22 cellular contexts compared by ENCODE assay signal in the genomic region with DNA sequence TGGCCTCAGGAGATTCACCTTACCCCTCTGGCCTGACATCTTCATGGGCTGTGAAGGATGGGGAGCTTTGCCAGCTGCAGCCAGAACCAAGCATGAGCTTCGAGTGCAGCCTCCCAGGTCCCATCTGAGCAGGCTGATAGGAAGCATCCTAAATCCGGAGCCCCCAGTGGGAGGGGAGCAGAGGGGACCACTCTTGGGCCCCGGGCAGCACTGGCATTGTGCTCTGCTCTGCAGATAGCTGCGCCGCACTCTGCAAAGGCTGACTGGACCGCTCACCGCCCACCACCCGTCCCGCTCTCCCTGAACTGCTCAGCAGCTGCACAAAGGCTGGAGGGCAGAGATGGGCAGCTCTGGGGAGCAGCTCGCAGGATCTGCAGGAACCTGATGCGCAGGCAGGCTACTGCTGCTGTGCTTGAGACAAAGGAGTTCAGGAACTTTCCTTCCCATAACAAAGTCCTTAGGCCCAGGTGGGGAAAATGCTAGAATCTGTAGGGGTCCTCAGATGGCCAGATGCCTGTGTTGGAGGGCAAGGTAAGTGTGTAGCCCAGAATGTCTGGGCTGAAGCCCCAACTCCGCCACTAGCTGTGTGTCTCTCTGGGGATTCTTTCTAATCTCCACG. TPM values are rescaled to one million over a fixed set of nuclear protein-coding genes. Genes with fewer than 3 reads are reported as not detected.
"Had no signal": no experiment of that assay in that cellular context is flagged by ENCODE, and none has a peak within 500 bp of the region (broad histone marks: within the 10 kb centered on the region; RNA-seq: fewer than 3 reads in every experiment).

No MANE protein-coding gene starts in this region.

- H3K27me3 ChIP-seq: body of pancreas, cardiac muscle cell, esophagus squamous epithelium, gastrocnemius medialis, upper lobe of left lung had no signal

- H3K4me1 Mint-ChIP-seq: activated CD4-positive, alpha-beta T cell treated with anti-CD3 and anti-CD28 coated beads for 36 hours had no signal

- H3K9me3 ChIP-seq: body of pancreas, esophagus squamous epithelium, gastrocnemius medialis, mucosa of descending colon, thoracic aorta, upper lobe of left lung had no signal

- ATAC-seq: activated CD4-positive, alpha-beta T cell treated with anti-CD3 and anti-CD28 coated beads for 36 hours; body of pancreas; gastrocnemius medialis; mucosa of descending colon; WTC11 had no signal

- H3K4me3 Mint-ChIP-seq: activated CD4-positive, alpha-beta T cell treated with anti-CD3 and anti-CD28 coated beads for 36 hours; nephron progenitor cell; T-helper 1 cell treated with Interleukin-12 subunit alpha and Interleukin-12 subunit beta and Interleukin-4 antibody, amounts not matched to agents 30 μg/mL and 1 μg/mL, for 36 hours; WTC11 had no signal

- H3K4me1 ChIP-seq: body of pancreas, gastrocnemius medialis, upper lobe of left lung had no signal

- H3K36me3 ChIP-seq: cardiac muscle cell, esophagus squamous epithelium, gastrocnemius medialis, thoracic aorta, upper lobe of left lung had no signal

- H3K27ac ChIP-seq: body of pancreas, cardiac muscle cell, esophagus squamous epithelium, thoracic aorta, upper lobe of left lung had no signal

- H3K9me3 Mint-ChIP-seq: T-helper 1 cell treated with Interleukin-12 subunit alpha and Interleukin-12 subunit beta and Interleukin-4 antibody, amounts not matched to agents 30 μg/mL and 1 μg/mL, for 36 hours had no signal

- H3K27ac Mint-ChIP-seq: activated CD4-positive, alpha-beta T cell treated with anti-CD3 and anti-CD28 coated beads for 36 hours; nephron progenitor cell; T-helper 1 cell treated with Interleukin-12 subunit alpha and Interleukin-12 subunit beta and Interleukin-4 antibody, amounts not matched to agents 30 μg/mL and 1 μg/mL, for 36 hours; WTC11 had no signal

- H3K27me3 Mint-ChIP-seq: activated CD4-positive, alpha-beta T cell treated with anti-CD3 and anti-CD28 coated beads for 36 hours had no signal

- DNase-seq: activated CD4-positive, alpha-beta T cell treated with anti-CD3 and anti-CD28 coated beads for 36 hours; activated CD4-positive, alpha-beta T cell treated with anti-CD3 and anti-CD28 coated beads, Interleukin-2, amount 50 U/mL, for 4 hours; activated effector memory CD4-positive, alpha-beta T cell treated with anti-CD3 and anti-CD28 coated beads, Interleukin-2, amount 50 U/mL, for 16 hours; activated naive CD4-positive, alpha-beta T cell treated with anti-CD3 and anti-CD28 coated beads, Interleukin-2, amount 50 U/mL, for 16 hours; activated T-cell treated with anti-CD3 and anti-CD28 coated beads for 4 hours; body of pancreas; effector memory CD4-positive, alpha-beta T cell; esophagus squamous epithelium; gastrocnemius medialis; mucosa of descending colon; nephron progenitor cell; occipital lobe; small intestine; stimulated activated CD4-positive, alpha-beta T cell treated with anti-CD3 and anti-CD28 coated beads, Interleukin-2, amount 100 ng/mL, for 24 hours; stimulated activated naive CD4-positive, alpha-beta T cell; T1000 had no signal

- H3K4me3 ChIP-seq: body of pancreas, cardiac muscle cell, esophagus squamous epithelium, gastrocnemius medialis, mucosa of descending colon, thoracic aorta, upper lobe of left lung had no signal

RNA-seq across cellular contexts. Expression of gene ARHGAP22, which starts 51.8 kb away (rescaled TPM):
- total RNA-seq: activated CD8-positive, alpha-beta memory T cell treated with anti-CD3 and anti-CD28 coated beads for 36 hours had no signal
